In the genomic region with DNA sequence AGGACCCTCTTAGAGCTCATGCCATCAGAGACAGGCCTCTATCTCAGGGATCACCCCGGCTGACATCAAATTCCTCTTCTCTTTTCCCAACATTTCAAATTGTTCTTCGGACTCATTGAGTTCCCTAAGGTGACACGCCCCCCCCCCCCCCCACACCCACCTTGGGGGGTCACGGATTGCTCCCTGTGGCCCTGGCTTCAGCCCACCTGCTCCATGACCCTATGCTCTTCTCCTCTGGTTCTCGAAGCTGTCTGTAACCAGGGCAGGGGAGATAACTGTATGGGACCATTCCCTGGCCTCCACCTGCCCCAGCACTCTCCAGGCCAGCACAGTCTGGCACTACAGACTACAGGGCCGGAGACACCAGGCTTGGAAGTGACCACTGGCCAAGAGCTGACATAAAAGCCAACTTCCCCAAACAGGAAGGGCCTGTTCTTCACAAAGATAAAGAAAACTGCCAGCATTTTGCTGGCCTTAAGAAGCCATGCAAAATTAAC, we compare ENCODE assay signal across 17 cellular contexts. TPM values are rescaled to one million over a fixed set of nuclear protein-coding genes. Genes with fewer than 3 reads are reported as not detected.
DNase-seq lines count a peak whose midpoint lies in the region; ATAC-seq lines count a peak whose summit lies in the region.
"Had no signal": no experiment of that assay in that cellular context is flagged by ENCODE, and none has a peak within 500 bp of the region (broad histone marks: within the 10 kb centered on the region; RNA-seq: fewer than 3 reads in every experiment).

No MANE protein-coding gene starts in this region.

- no peak for DNase-seq in CD4-positive, alpha-beta memory T cell
- DNase-seq in activated CD4-positive, alpha-beta memory T cell treated with anti-CD3 and anti-CD28 coated beads, Interleukin-2, amount 10 ng/mL, durations not matched to agents 7 days and 5 days: no peak
- no peak for DNase-seq in naive B cell
- no peak for DNase-seq in mucosa of gallbladder (ENCODE audit: low spot score)
- DNase-seq in NCI-H226: no peak
- DNase-seq: BE2C; HFFc6; NCI-H1436 treated with DMSO at 0.1 percent for 48 hours; NCI-H2171 treated with DMSO at 0.1 percent for 48 hours; NCI-H774; ovary; sigmoid colon; stimulated activated CD4-positive, alpha-beta T cell treated with anti-CD3 and anti-CD28 coated beads, Interleukin-1b, Interleukin-23, amount 100 ng/mL, for 48 hours had no signal

- intact Hi-C loops in CD4-positive, alpha-beta memory T cell (cut with micrococcal nuclease): loop anchor here (1.0 kb wide), 1 partner anchor 17 kb away; no protein-coding TSS in a partner anchor

- peaks cover 49 to 84% of the 10 kb centered on the region in 2 donors for H3K36me3 Mint-ChIP-seq in CD4-positive, alpha-beta memory T cell
- peaks cover 61% of the 10 kb centered on the region for H3K36me3 Mint-ChIP-seq in activated CD4-positive, alpha-beta memory T cell treated with anti-CD3 and anti-CD28 coated beads, Interleukin-2, amount 10 ng/mL, durations not matched to agents 7 days and 5 days (ENCODE audit: low read depth)
- peaks cover 21 to 27% of the 10 kb centered on the region in 2 donors for H3K36me3 Mint-ChIP-seq in naive B cell

- H3K27me3 ChIP-seq in BLaER1 treated with 17β-estradiol and CSF1 and Interleukin-3, amounts not matched to agents 10 nM and 100 nM: no peaks in the 10 kb centered on the region
- no peaks in the 10 kb centered on the region for H3K27me3 ChIP-seq in CD4-positive, alpha-beta memory T cell (ENCODE audit: insufficient read depth, low read length)
- H3K27me3 ChIP-seq: BE2C, ovary, sigmoid colon had no signal

- H3K4me1 ChIP-seq in BLaER1 treated with 17β-estradiol and CSF1 and Interleukin-3, amounts not matched to agents 10 nM and 100 nM: peaks cover 10 to 29% (median 16%) of the 10 kb centered on the region in 10 experiments
- H3K4me1 ChIP-seq in CD4-positive, alpha-beta memory T cell (ENCODE audit: insufficient read depth, low read length): peaks cover 62% of the 10 kb centered on the region
- H3K4me1 ChIP-seq: BE2C, sigmoid colon had no signal

- no peak overlapping the region for H3K4me3 Mint-ChIP-seq in CD4-positive, alpha-beta memory T cell
- H3K4me3 Mint-ChIP-seq in activated CD4-positive, alpha-beta memory T cell treated with anti-CD3 and anti-CD28 coated beads, Interleukin-2, amount 10 ng/mL, durations not matched to agents 7 days and 5 days: no peak overlapping the region
- no peak overlapping the region for H3K4me3 Mint-ChIP-seq in naive B cell
- H3K4me3 Mint-ChIP-seq: HFFc6 had no signal

- no peaks in the 10 kb centered on the region for H3K9me3 Mint-ChIP-seq in CD4-positive, alpha-beta memory T cell
- H3K9me3 Mint-ChIP-seq in activated CD4-positive, alpha-beta memory T cell treated with anti-CD3 and anti-CD28 coated beads, Interleukin-2, amount 10 ng/mL, durations not matched to agents 7 days and 5 days: no peaks in the 10 kb centered on the region
- H3K9me3 Mint-ChIP-seq in naive B cell: no peaks in the 10 kb centered on the region
- H3K9me3 Mint-ChIP-seq: HFFc6 had no signal

- POLR2A ChIA-PET in CD4-positive, alpha-beta memory T cell (lab: Charles Lee; ENCODE audit: partially characterized antibody): interaction anchor here (1.1 to 11.3 kb wide), 7 partner anchors 11 to 124 kb away, joined by 3 to 231 read pairs (median 16); partner anchors contain the start of genes PASK and PPP1R7
- POLR2A ChIA-PET in activated CD4-positive, alpha-beta memory T cell treated with anti-CD3 and anti-CD28 coated beads, Interleukin-2, amount 10 ng/mL, durations not matched to agents 7 days and 5 days (lab: Charles Lee): interaction anchor here (0.8 to 2.0 kb wide), 4 partner anchors 13 to 592 kb away, joined by 3 to 10 read pairs (median 3); partner anchors contain the start of genes DTYMK and PASK

- H3K4me1 Mint-ChIP-seq in CD4-positive, alpha-beta memory T cell: peaks cover 41 to 71% (median 55%) of the 10 kb centered on the region in 4 donors
- H3K4me1 Mint-ChIP-seq in activated CD4-positive, alpha-beta memory T cell treated with anti-CD3 and anti-CD28 coated beads, Interleukin-2, amount 10 ng/mL, durations not matched to agents 7 days and 5 days: peaks cover 49% of the 10 kb centered on the region
- H3K4me1 Mint-ChIP-seq in naive B cell: peaks cover 41 to 53% (median 53%) of the 10 kb centered on the region in 3 donors

- peak overlapping the region in 6 of 7 donors; percentile 52 to 99 (median 97) for H3K27ac Mint-ChIP-seq in CD4-positive, alpha-beta memory T cell
- H3K27ac Mint-ChIP-seq in activated CD4-positive, alpha-beta memory T cell treated with anti-CD3 and anti-CD28 coated beads, Interleukin-2, amount 10 ng/mL, durations not matched to agents 7 days and 5 days: peak overlapping the region; percentile 64
- peak overlapping the region in 5 of 6 donors; percentile 76 to 95 (median 83) for H3K27ac Mint-ChIP-seq in naive B cell
- H3K27ac Mint-ChIP-seq: HFFc6 had no signal

- no peak overlapping the region; a peak in 1 of 22 replicates for H3K9ac ChIP-seq in BLaER1 treated with 17β-estradiol and CSF1 and Interleukin-3, amounts not matched to agents 10 nM and 100 nM

- H3K4me2 ChIP-seq in BLaER1 treated with 17β-estradiol and CSF1 and Interleukin-3, amounts not matched to agents 10 nM and 100 nM: peak overlapping the region in 6 of 11 experiments; percentile 25 to 70 (median 32); a peak in 9 of 22 replicates

- H3K27me3 Mint-ChIP-seq in CD4-positive, alpha-beta memory T cell: no peaks in the 10 kb centered on the region
- no peaks in the 10 kb centered on the region for H3K27me3 Mint-ChIP-seq in activated CD4-positive, alpha-beta memory T cell treated with anti-CD3 and anti-CD28 coated beads, Interleukin-2, amount 10 ng/mL, durations not matched to agents 7 days and 5 days
- no peaks in the 10 kb centered on the region for H3K27me3 Mint-ChIP-seq in naive B cell

- H3K36me3 ChIP-seq in BLaER1 treated with 17β-estradiol and CSF1 and Interleukin-3, amounts not matched to agents 10 nM and 100 nM: peaks cover 91 to 100% (median 100%) of the 10 kb centered on the region in 11 experiments
- H3K36me3 ChIP-seq in CD4-positive, alpha-beta memory T cell (ENCODE audit: insufficient read depth, low read length): peaks cover 63% of the 10 kb centered on the region
- H3K36me3 ChIP-seq: ovary had no signal

- no peak for ATAC-seq in naive B cell (ENCODE audit: low read depth in 2 of 2)
- no peak for ATAC-seq in HG02870 (IDR thresholded peaks at IDR 0.05; ENCODE audit: unreplicated experiment)
- ATAC-seq: left lobe of liver, Panc1 had no signal

- H4K20me1 ChIP-seq in BLaER1 treated with 17β-estradiol and CSF1 and Interleukin-3, amounts not matched to agents 10 nM and 100 nM: peaks cover 11 to 78% (median 49%) of the 10 kb centered on the region in 11 experiments; a peak in 19 of 22 replicates

- CTCF ChIA-PET in CD4-positive, alpha-beta memory T cell (lab: Charles Lee; ENCODE audit: partially characterized antibody): interaction anchor here (1.3 to 5.1 kb wide), 3 partner anchors 16 to 55 kb away, joined by 4 to 44 read pairs (median 9); partner anchors contain the start of genes PASK and PPP1R7
- CTCF ChIA-PET in activated CD4-positive, alpha-beta memory T cell treated with anti-CD3 and anti-CD28 coated beads, Interleukin-2, amount 10 ng/mL, durations not matched to agents 7 days and 5 days (lab: Charles Lee): interaction anchor here (0.9 kb wide), 1 partner anchor 17 kb away, joined by 3 read pairs; no protein-coding TSS in a partner anchor

- no peaks in the 10 kb centered on the region for H3K9me3 ChIP-seq in BLaER1 treated with 17β-estradiol and CSF1 and Interleukin-3, amounts not matched to agents 10 nM and 100 nM (replicated peaks in 1 of 11)
- H3K9me3 ChIP-seq in CD4-positive, alpha-beta memory T cell (ENCODE audit: control insufficient read depth in 1 of 2, low read length in 2 of 2): no peaks in the 10 kb centered on the region
- H3K9me3 ChIP-seq: BE2C, ovary, sigmoid colon had no signal

- no peak overlapping the region for H3K4me3 ChIP-seq in BLaER1 treated with 17β-estradiol and CSF1 and Interleukin-3, amounts not matched to agents 10 nM and 100 nM
- H3K4me3 ChIP-seq in CD4-positive, alpha-beta memory T cell (ENCODE audit: low read length in 2 of 2): no peak overlapping the region
- H3K4me3 ChIP-seq: ovary, sigmoid colon had no signal

- no peak overlapping the region for H3K27ac ChIP-seq in BLaER1 treated with 17β-estradiol and CSF1 and Interleukin-3, amounts not matched to agents 10 nM and 100 nM
- peak overlapping the region; percentile 55 for H3K27ac ChIP-seq in CD4-positive, alpha-beta memory T cell (ENCODE audit: low read depth, low read length)
- H3K27ac ChIP-seq: ovary, sigmoid colon had no signal

RNA-seq across cellular contexts. Expression of gene MTERF4, which starts 7.1 kb away (rescaled TPM):
- total RNA-seq in CD4-positive, alpha-beta memory T cell: 100 to 1,000 TPM; 204 to 227 TPM
- polyA plus RNA-seq in CD4-positive, alpha-beta memory T cell: 10 to 100 TPM; 44.6 to 56.6 TPM
- 10 to 100 TPM; 41.5 to 45.4 TPM for total RNA-seq in activated CD4-positive, alpha-beta memory T cell treated with anti-CD3 and anti-CD28 coated beads, Interleukin-2, amount 10 ng/mL, durations not matched to agents 7 days and 5 days
- 10 to 100 TPM; 45.7 to 71.2 (median 58.3) TPM for polyA plus RNA-seq in naive B cell (ENCODE audit: low read depth in 6 of 6)
- 32.7 TPM for total RNA-seq in mucosa of gallbladder

RNA-seq across cellular contexts. Expression of gene PASK, which starts 54.3 kb away (rescaled TPM):
- 100 to 1,000 TPM; 290 to 309 TPM for total RNA-seq in CD4-positive, alpha-beta memory T cell
- polyA plus RNA-seq in CD4-positive, alpha-beta memory T cell: 10 to 100 TPM; 38.2 to 50.0 TPM
- 10 to 100 TPM; 58.1 to 58.9 TPM for total RNA-seq in activated CD4-positive, alpha-beta memory T cell treated with anti-CD3 and anti-CD28 coated beads, Interleukin-2, amount 10 ng/mL, durations not matched to agents 7 days and 5 days
- 10 to 100 TPM in 2 of 6 donors, 1 to 10 TPM in 4; 3.9 to 17.4 (median 9.1) TPM for polyA plus RNA-seq in naive B cell (ENCODE audit: low read depth in 6 of 6)
- total RNA-seq in mucosa of gallbladder: 16.9 TPM

RNA-seq across cellular contexts. Expression of gene PPP1R7, which starts 55.3 kb away (rescaled TPM):
- 10 to 100 TPM; 61.3 to 68.9 TPM for total RNA-seq in CD4-positive, alpha-beta memory T cell
- 100 to 1,000 TPM; 114 to 119 TPM for polyA plus RNA-seq in CD4-positive, alpha-beta memory T cell
- 100 to 1,000 TPM; 103 to 106 TPM for total RNA-seq in activated CD4-positive, alpha-beta memory T cell treated with anti-CD3 and anti-CD28 coated beads, Interleukin-2, amount 10 ng/mL, durations not matched to agents 7 days and 5 days
- 100 to 1,000 TPM in 5 of 6 donors, 10 to 100 TPM in 1; 96.4 to 130 (median 112) TPM for polyA plus RNA-seq in naive B cell (ENCODE audit: low read depth in 6 of 6)
- 58.6 TPM for total RNA-seq in mucosa of gallbladder

Comparison
In these comparisons a context has a peak if more than half of its experiments do, and no peak if none do; other contexts are left out.
1. RNA of gene PASK, which starts 54.3 kb away (total RNA-seq): 290 to 309 TPM in CD4-positive, alpha-beta memory T cell; 58.1 to 58.9 TPM in activated CD4-positive, alpha-beta memory T cell treated with anti-CD3 and anti-CD28 coated beads, Interleukin-2, amount 10 ng/mL, durations not matched to agents 7 days and 5 days and 16.9 TPM in mucosa of gallbladder (single experiment); every median in the first group is over 4 times any median in the second.
2. Peak in every context shown above with its lines, with median percentiles within 50 percentile points of each other: H3K27ac Mint-ChIP-seq.